Comparison of ENCODE assay signal across 8 cellular contexts in the genomic region with DNA sequence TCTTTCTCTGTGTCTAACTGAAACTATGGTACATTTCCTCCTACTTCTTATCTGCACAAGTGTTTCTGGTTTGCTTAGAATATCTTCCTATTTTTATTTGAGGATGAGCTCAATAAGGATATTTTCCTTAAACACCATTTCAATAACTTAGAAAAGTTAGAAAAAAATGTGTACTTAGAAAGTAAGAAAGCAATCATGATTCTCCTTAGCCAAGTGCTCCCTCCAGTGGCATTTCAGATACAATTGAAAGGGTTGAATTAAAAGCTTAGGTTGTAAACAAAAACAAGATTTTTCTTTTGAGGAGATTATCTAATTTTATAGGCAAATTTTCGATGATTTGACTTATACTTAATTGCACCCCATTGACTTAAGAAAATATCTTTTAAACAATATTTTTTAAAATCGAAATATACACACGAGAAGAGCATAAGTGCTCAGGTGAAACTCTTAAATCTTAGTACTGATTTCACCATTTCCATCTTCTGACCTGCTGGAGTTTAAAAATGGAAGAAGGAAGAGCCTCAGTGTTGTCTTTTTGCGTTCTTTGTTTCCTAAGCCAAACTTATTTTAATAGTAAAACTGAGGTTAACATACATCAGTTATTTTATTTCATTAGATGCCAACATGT. TPM values are rescaled to one million over a fixed set of nuclear protein-coding genes. Genes with fewer than 3 reads are reported as not detected.
DNase-seq lines count a peak whose midpoint lies in the region; ATAC-seq and TF ChIP-seq lines count a peak whose summit lies in the region.

No MANE protein-coding gene starts in this region.

- 20% methylated on average over 4 of the region's 4 CpGs for WGBS in suprapubic skin

- TF ChIP-seq EP300 in suprapubic skin (IDR thresholded peaks at IDR 0.05): no peak

- H3K27me3 ChIP-seq in GM06990 (replicated peaks; ENCODE audit: control insufficient read depth, insufficient read depth, low read length): no peaks in the 10 kb centered on the region
- no peaks in the 10 kb centered on the region for H3K27me3 ChIP-seq in adipocyte (replicated peaks; ENCODE audit: control insufficient read depth, insufficient read depth, low read length)
- no peaks in the 10 kb centered on the region for H3K27me3 ChIP-seq in suprapubic skin

- DNase-seq in AG08395 (ENCODE audit: low spot score) (peak; percentile 30), GM06990 (ENCODE audit: extremely low read depth, insufficient read length) (no peak), NCI-H2107 treated with DMSO at 0.1 percent for 48 hours (lab: John Stamatoyannopoulos, UW; ENCODE audit: unreplicated experiment) (peak; percentile 69), adipocyte (ENCODE audit: low read depth) (peak; percentile 87), inferior parietal cortex (ENCODE audit: extremely low spot score) (peak; percentile 82), suprapubic skin (ENCODE audit: low spot score in 2 of 2) (no peak)
- DNase-seq in effector CD8-positive, alpha-beta T cell (lab: John Stamatoyannopoulos, UW): no peak

- no peak overlapping the region for H3K27ac ChIP-seq in suprapubic skin

- ATAC-seq in HG03045 (IDR thresholded peaks at IDR 0.05; ENCODE audit: unreplicated experiment): no peak

- peak; percentile 45 for TF ChIP-seq CTCF in GM06990 (IDR thresholded peaks at IDR 0.05; ENCODE audit: insufficient read depth, low read length, poor library complexity, severe bottlenecking)
- peak; percentile 39 to 50 for TF ChIP-seq CTCF in suprapubic skin (IDR thresholded peaks at IDR 0.05)

- no peak overlapping the region for H3K9ac ChIP-seq in adipocyte (ENCODE audit: low read length)

- peaks cover 12% of the 10 kb centered on the region for H3K4me1 ChIP-seq in adipocyte (ENCODE audit: control insufficient read depth, insufficient read depth, low read length)
- no peaks in the 10 kb centered on the region for H3K4me1 ChIP-seq in suprapubic skin

- H3K4me3 ChIP-seq in GM06990 (replicated peaks; ENCODE audit: low read depth, low read length) (no peak overlapping the region), adipocyte (ENCODE audit: low read length) (no peak overlapping the region), suprapubic skin (no peak overlapping the region)

- no peak for TF ChIP-seq POLR2A in suprapubic skin (IDR thresholded peaks at IDR 0.05)

- H3K9me3 ChIP-seq in adipocyte (ENCODE audit: control insufficient read depth, low read length) (no peaks in the 10 kb centered on the region), suprapubic skin (no peaks in the 10 kb centered on the region)

- H3K36me3 ChIP-seq in GM06990 (ENCODE audit: control insufficient read depth, insufficient read depth, low read length) (no peaks in the 10 kb centered on the region), adipocyte (ENCODE audit: control insufficient read depth, insufficient read depth, low read length, severe bottlenecking) (no peaks in the 10 kb centered on the region), suprapubic skin (no peaks in the 10 kb centered on the region)

RNA-seq across cellular contexts. Expression of gene C18orf63, which starts 26.9 kb away (rescaled TPM):
- total RNA-seq in suprapubic skin: not detected

RNA-seq across cellular contexts. Expression of gene CYB5A, which starts 50.8 kb away (rescaled TPM):
- total RNA-seq in suprapubic skin: 100 to 1,000 TPM; 103 to 258 (median 147) TPM

Comparison
In these comparisons a context has a peak if more than half of its experiments do, and no peak if none do; other contexts are left out.
1. DNase-seq: peak in AG08395 (single experiment), NCI-H2107 treated with DMSO at 0.1 percent for 48 hours (single experiment), adipocyte (single experiment) and inferior parietal cortex (single experiment); none in GM06990 (single experiment), suprapubic skin (0 of 2) and effector CD8-positive, alpha-beta T cell (single experiment).